In the genomic region with DNA sequence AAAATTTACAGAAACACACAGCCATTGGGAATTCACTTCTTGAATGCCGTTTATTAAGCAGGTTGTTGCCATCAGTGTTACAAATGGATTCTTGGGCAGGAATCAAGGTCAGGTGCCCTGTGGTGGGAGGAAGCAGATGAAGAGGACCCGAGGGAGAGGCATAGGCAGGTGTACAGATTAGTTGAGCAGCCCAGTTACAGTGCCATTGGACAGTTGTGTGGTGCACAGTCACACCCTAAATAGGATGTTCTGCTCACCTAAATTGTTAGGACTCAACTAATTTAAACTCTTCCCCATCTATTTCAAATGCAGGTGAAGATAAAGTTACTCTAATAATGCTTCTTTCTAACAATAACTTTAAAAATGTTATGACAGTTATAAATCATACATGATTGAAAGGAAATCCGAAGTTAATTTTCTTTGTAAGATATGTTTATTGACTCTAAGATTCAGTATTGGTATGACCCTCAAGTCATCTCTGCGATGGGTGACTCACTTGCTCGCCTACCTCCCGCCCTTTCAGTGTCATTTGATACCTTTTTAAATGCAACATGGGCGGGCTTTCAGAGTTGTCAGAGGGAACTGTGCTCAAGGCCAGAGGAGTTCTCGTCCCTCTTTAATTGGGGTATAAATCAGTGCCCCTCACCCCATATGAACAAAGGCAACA, we compare ENCODE assay signal across 11 cellular contexts. TPM values are rescaled to one million over a fixed set of nuclear protein-coding genes. Genes with fewer than 3 reads are reported as not detected.
A peak's percentile ranks its signal among the peaks of the same experiment; 100 is the strongest.
DNase-seq lines count a peak whose midpoint lies in the region; ATAC-seq and TF ChIP-seq lines count a peak whose summit lies in the region.
"Had no signal": no experiment of that assay in that cellular context is flagged by ENCODE, and none has a peak within 500 bp of the region (broad histone marks: within the 10 kb centered on the region; RNA-seq: fewer than 3 reads in every experiment).

No MANE protein-coding gene starts in this region.

- CTCF ChIA-PET in T-cell (lab: Charles Lee): no interaction called here

- DNase-seq in activated CD4-positive, alpha-beta T cell treated with anti-CD3 and anti-CD28 coated beads for 48 hours: peak; percentile 8
- no peak for DNase-seq in activated CD4-positive, alpha-beta T cell treated with anti-CD3 and anti-CD28 coated beads for 4 hours
- DNase-seq in iPS DF 19.7 (ENCODE audit: low read depth, low spot score): peak; percentile 20
- DNase-seq in retina: no peak
- no peak for DNase-seq in T-cell
- no peak for DNase-seq in SIG-M5 (lab: John Stamatoyannopoulos, UW)
- DNase-seq: activated CD4-positive, alpha-beta T cell treated with anti-CD3 and anti-CD28 coated beads, Interleukin-2, amount 50 U/mL, for 48 hours; effector CD4-positive, alpha-beta T cell; NCI-H446 treated with DMSO at 0.1 percent for 48 hours had no signal

- H3K4me1 ChIP-seq in thymus (ENCODE audit: control insufficient read depth, insufficient read depth, low read length): peaks cover 4% of the 10 kb centered on the region

- H3K9me3 Mint-ChIP-seq in T-cell: no peaks in the 10 kb centered on the region

- ATAC-seq in SK-N-SH treated with all-trans-retinoic acid at 6 μM for 48 hours (peak; percentile 85), T-cell (replicated peaks in 1 of 4) (no peak)

- no peak overlapping the region for H3K4me3 Mint-ChIP-seq in T-cell

- H3K27ac Mint-ChIP-seq in T-cell: no peak overlapping the region

- peaks cover 0 to 10% of the 10 kb centered on the region in 2 donors for H3K27me3 Mint-ChIP-seq in T-cell

- 77% methylated on average over 8 of the region's 8 CpGs for WGBS in thymus

- H3K9me3 ChIP-seq in thymus (ENCODE audit: control insufficient read depth): no peaks in the 10 kb centered on the region

- H3K27ac ChIP-seq in thymus (ENCODE audit: low read depth): peak overlapping the region; percentile 21

- no peaks in the 10 kb centered on the region for H3K27me3 ChIP-seq in thymus (ENCODE audit: control insufficient read depth, insufficient read depth)

- H3K36me3 Mint-ChIP-seq in T-cell: no peaks in the 10 kb centered on the region

- POLR2A ChIA-PET in T-cell (lab: Charles Lee): no interaction called here

- no peak overlapping the region for H3K4me3 ChIP-seq in thymus (ENCODE audit: low read length)

- peaks cover 0 to under 1% (median 0%) of the 10 kb centered on the region in 3 donors for H3K4me1 Mint-ChIP-seq in T-cell

- no peaks in the 10 kb centered on the region for H3K36me3 ChIP-seq in thymus (ENCODE audit: control insufficient read depth, insufficient read depth)

TF ChIP-seq in SK-N-SH treated with all-trans-retinoic acid at 6 μM for 48 hours, 23 proteins besides CTCF, POLR2A, EP300 and RAD21:
- TF ChIP-seq, protein P1, sequence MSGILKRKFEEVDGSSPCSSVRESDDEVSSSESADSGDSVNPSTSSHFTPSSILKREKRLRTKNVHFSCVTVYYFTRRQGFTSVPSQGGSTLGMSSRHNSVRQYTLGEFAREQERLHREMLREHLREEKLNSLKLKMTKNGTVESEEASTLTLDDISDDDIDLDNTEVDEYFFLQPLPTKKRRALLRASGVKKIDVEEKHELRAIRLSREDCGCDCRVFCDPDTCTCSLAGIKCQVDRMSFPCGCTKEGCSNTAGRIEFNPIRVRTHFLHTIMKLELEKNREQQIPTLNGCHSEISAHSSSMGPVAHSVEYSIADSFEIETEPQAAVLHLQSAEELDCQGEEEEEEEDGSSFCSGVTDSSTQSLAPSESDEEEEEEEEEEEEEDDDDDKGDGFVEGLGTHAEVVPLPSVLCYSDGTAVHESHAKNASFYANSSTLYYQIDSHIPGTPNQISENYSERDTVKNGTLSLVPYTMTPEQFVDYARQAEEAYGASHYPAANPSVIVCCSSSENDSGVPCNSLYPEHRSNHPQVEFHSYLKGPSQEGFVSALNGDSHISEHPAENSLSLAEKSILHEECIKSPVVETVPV (CRISPR knock-in tag; IDR thresholded peaks at IDR 0.05): no peak
- TF ChIP-seq CSDC2 (CRISPR knock-in tag; IDR thresholded peaks at IDR 0.05) (no peak), ZFP30 (CRISPR knock-in tag; IDR thresholded peaks at IDR 0.05) (no peak), ZNF565 (CRISPR knock-in tag; conservative IDR thresholded peaks at IDR 0.05; ENCODE audit: low read depth) (no peak), RARB (CRISPR knock-in tag; IDR thresholded peaks at IDR 0.05) (no peak), ZNF8 (CRISPR knock-in tag; IDR thresholded peaks at IDR 0.05) (no peak), TOX (CRISPR knock-in tag; IDR thresholded peaks at IDR 0.05; ENCODE audit: borderline replicate concordance) (no peak), GLIS3 (CRISPR knock-in tag; IDR thresholded peaks at IDR 0.05) (no peak)
- TF ChIP-seq, protein P2, sequence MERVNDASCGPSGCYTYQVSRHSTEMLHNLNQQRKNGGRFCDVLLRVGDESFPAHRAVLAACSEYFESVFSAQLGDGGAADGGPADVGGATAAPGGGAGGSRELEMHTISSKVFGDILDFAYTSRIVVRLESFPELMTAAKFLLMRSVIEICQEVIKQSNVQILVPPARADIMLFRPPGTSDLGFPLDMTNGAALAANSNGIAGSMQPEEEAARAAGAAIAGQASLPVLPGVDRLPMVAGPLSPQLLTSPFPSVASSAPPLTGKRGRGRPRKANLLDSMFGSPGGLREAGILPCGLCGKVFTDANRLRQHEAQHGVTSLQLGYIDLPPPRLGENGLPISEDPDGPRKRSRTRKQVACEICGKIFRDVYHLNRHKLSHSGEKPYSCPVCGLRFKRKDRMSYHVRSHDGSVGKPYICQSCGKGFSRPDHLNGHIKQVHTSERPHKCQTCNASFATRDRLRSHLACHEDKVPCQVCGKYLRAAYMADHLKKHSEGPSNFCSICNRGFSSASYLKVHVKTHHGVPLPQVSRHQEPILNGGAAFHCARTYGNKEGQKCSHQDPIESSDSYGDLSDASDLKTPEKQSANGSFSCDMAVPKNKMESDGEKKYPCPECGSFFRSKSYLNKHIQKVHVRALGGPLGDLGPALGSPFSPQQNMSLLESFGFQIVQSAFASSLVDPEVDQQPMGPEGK (CRISPR knock-in tag; IDR thresholded peaks at IDR 0.05; ENCODE audit: borderline replicate concordance): no peak
- TF ChIP-seq, protein P3, sequence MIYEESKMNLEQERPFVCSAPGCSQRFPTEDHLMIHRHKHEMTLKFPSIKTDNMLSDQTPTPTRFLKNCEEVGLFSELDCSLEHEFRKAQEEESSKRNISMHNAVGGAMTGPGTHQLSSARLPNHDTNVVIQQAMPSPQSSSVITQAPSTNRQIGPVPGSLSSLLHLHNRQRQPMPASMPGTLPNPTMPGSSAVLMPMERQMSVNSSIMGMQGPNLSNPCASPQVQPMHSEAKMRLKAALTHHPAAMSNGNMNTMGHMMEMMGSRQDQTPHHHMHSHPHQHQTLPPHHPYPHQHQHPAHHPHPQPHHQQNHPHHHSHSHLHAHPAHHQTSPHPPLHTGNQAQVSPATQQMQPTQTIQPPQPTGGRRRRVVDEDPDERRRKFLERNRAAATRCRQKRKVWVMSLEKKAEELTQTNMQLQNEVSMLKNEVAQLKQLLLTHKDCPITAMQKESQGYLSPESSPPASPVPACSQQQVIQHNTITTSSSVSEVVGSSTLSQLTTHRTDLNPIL (CRISPR knock-in tag; IDR thresholded peaks at IDR 0.05; ENCODE audit: low read depth): no peak

RNA-seq across cellular contexts. Expression of a gene that starts 35.0 kb away (rescaled TPM):
- 12.8 TPM for polyA plus RNA-seq in thymus
- 1 to 10 TPM; 5.9 to 9.3 (median 7.4) TPM for total RNA-seq in T-cell

RNA-seq across cellular contexts. Expression of a gene that starts 55.4 kb away (rescaled TPM):
- polyA plus RNA-seq in thymus: 45.3 TPM
- 10 to 100 TPM in 1 of 5 donors, 1 to 10 TPM in 3, under 1 TPM in 1; 0.53 to 15.4 (median 3.8) TPM for total RNA-seq in T-cell

Comparison
In these comparisons a context has a peak if more than half of its experiments do, and no peak if none do; other contexts are left out.
1. DNase-seq: peak in activated CD4-positive, alpha-beta T cell treated with anti-CD3 and anti-CD28 coated beads for 48 hours (single experiment) and iPS DF 19.7 (single experiment); none in activated CD4-positive, alpha-beta T cell treated with anti-CD3 and anti-CD28 coated beads for 4 hours (0 of 2), retina (single experiment), T-cell (0 of 34) and SIG-M5 (single experiment).